ENCODE assay signal across 1 cellular context in genomic region chr16:46889245-46889941, GRCh38.
TF ChIP-seq lines count a peak whose summit lies in the region.

No MANE protein-coding gene starts in this region.

TF ChIP-seq in HepG2, 621 proteins besides CTCF, POLR2A, EP300 and RAD21 (continues in another document):
- TF ChIP-seq ZNF713 (CRISPR knock-in tag; IDR thresholded peaks at IDR 0.05), result no peak
- TF ChIP-seq DPF2 (CRISPR knock-in tag; IDR thresholded peaks at IDR 0.05; ENCODE audit: borderline replicate concordance, low read depth), result 0 out of 2 replicates have a peak, but pooled peaks have one; percentile 23
- no peak for TF ChIP-seq ZSCAN9 (CRISPR knock-in tag; IDR thresholded peaks at IDR 0.05; ENCODE audit: borderline replicate concordance)
- no peak for TF ChIP-seq ZNF724P (CRISPR knock-in tag; IDR thresholded peaks at IDR 0.05; ENCODE audit: borderline replicate concordance)
- TF ChIP-seq NKX3-1 (CRISPR knock-in tag; IDR thresholded peaks at IDR 0.05), result no peak
- 0 out of 2 replicates have a peak, but pooled peaks have one; percentile 21 for TF ChIP-seq ZNF761 (CRISPR knock-in tag; conservative IDR thresholded peaks at IDR 0.05)
- TF ChIP-seq ZNF101 (CRISPR knock-in tag; IDR thresholded peaks at IDR 0.05; ENCODE audit: borderline replicate concordance, low read depth), result 0 out of 2 replicates have a peak, but pooled peaks have one; percentile 30
- TF ChIP-seq ZBTB7A (CRISPR knock-in tag; IDR thresholded peaks at IDR 0.05), result no peak
- no peak for TF ChIP-seq HNF4A (CRISPR knock-in tag; IDR thresholded peaks at IDR 0.05)
- TF ChIP-seq ZNF383 (CRISPR knock-in tag; IDR thresholded peaks at IDR 0.05; ENCODE audit: borderline replicate concordance), result peak; percentile 70; the same call in 1 of the 2 replicates
- TF ChIP-seq, protein P1, sequence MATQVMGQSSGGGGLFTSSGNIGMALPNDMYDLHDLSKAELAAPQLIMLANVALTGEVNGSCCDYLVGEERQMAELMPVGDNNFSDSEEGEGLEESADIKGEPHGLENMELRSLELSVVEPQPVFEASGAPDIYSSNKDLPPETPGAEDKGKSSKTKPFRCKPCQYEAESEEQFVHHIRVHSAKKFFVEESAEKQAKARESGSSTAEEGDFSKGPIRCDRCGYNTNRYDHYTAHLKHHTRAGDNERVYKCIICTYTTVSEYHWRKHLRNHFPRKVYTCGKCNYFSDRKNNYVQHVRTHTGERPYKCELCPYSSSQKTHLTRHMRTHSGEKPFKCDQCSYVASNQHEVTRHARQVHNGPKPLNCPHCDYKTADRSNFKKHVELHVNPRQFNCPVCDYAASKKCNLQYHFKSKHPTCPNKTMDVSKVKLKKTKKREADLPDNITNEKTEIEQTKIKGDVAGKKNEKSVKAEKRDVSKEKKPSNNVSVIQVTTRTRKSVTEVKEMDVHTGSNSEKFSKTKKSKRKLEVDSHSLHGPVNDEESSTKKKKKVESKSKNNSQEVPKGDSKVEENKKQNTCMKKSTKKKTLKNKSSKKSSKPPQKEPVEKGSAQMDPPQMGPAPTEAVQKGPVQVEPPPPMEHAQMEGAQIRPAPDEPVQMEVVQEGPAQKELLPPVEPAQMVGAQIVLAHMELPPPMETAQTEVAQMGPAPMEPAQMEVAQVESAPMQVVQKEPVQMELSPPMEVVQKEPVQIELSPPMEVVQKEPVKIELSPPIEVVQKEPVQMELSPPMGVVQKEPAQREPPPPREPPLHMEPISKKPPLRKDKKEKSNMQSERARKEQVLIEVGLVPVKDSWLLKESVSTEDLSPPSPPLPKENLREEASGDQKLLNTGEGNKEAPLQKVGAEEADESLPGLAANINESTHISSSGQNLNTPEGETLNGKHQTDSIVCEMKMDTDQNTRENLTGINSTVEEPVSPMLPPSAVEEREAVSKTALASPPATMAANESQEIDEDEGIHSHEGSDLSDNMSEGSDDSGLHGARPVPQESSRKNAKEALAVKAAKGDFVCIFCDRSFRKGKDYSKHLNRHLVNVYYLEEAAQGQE (IDR thresholded peaks at IDR 0.05; ENCODE audit: borderline replicate concordance in 1 of 2, low read depth in 1 of 2, low read length in 2 of 2), result no peak
- TF ChIP-seq, protein P2, sequence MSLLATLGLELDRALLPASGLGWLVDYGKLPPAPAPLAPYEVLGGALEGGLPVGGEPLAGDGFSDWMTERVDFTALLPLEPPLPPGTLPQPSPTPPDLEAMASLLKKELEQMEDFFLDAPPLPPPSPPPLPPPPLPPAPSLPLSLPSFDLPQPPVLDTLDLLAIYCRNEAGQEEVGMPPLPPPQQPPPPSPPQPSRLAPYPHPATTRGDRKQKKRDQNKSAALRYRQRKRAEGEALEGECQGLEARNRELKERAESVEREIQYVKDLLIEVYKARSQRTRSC (CRISPR knock-in tag; IDR thresholded peaks at IDR 0.05; ENCODE audit: low read depth), result 0 out of 2 replicates have a peak, but pooled peaks have one; percentile 67
- TF ChIP-seq, protein P3, sequence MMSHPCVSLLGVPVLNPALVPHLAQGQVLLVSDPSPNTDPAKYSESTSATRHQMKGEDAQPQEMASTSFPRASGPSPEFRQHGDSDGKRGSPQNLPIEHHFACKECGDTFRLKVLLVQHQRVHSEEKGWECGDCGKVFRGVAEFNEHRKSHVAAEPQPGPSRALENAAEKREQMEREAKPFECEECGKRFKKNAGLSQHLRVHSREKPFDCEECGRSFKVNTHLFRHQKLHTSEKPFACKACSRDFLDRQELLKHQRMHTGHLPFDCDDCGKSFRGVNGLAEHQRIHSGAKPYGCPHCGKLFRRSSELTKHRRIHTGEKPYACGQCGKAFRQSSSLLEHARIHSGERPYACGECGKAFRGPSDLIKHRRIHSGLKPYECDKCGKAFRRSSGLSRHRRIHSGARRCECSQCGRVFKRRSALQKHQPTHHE (CRISPR knock-in tag; IDR thresholded peaks at IDR 0.05; ENCODE audit: borderline replicate concordance), result no peak
- TF ChIP-seq, protein P4, sequence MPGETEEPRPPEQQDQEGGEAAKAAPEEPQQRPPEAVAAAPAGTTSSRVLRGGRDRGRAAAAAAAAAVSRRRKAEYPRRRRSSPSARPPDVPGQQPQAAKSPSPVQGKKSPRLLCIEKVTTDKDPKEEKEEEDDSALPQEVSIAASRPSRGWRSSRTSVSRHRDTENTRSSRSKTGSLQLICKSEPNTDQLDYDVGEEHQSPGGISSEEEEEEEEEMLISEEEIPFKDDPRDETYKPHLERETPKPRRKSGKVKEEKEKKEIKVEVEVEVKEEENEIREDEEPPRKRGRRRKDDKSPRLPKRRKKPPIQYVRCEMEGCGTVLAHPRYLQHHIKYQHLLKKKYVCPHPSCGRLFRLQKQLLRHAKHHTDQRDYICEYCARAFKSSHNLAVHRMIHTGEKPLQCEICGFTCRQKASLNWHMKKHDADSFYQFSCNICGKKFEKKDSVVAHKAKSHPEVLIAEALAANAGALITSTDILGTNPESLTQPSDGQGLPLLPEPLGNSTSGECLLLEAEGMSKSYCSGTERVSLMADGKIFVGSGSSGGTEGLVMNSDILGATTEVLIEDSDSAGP (CRISPR knock-in tag; IDR thresholded peaks at IDR 0.05; ENCODE audit: borderline replicate concordance), result peak; percentile 80
- TF ChIP-seq ZNF672 (CRISPR knock-in tag; IDR thresholded peaks at IDR 0.05), result no peak
- peak; percentile 18; the same call in 1 of the 2 replicates for TF ChIP-seq PITX1 (CRISPR knock-in tag; IDR thresholded peaks at IDR 0.05)
- TF ChIP-seq ZNF34 (CRISPR knock-in tag; IDR thresholded peaks at IDR 0.05; ENCODE audit: borderline replicate concordance), result peak; percentile 77; the same call in 1 of the 2 replicates
- no peak for TF ChIP-seq ZNF816 (CRISPR knock-in tag; IDR thresholded peaks at IDR 0.05; ENCODE audit: borderline replicate concordance)
- TF ChIP-seq, protein P5, sequence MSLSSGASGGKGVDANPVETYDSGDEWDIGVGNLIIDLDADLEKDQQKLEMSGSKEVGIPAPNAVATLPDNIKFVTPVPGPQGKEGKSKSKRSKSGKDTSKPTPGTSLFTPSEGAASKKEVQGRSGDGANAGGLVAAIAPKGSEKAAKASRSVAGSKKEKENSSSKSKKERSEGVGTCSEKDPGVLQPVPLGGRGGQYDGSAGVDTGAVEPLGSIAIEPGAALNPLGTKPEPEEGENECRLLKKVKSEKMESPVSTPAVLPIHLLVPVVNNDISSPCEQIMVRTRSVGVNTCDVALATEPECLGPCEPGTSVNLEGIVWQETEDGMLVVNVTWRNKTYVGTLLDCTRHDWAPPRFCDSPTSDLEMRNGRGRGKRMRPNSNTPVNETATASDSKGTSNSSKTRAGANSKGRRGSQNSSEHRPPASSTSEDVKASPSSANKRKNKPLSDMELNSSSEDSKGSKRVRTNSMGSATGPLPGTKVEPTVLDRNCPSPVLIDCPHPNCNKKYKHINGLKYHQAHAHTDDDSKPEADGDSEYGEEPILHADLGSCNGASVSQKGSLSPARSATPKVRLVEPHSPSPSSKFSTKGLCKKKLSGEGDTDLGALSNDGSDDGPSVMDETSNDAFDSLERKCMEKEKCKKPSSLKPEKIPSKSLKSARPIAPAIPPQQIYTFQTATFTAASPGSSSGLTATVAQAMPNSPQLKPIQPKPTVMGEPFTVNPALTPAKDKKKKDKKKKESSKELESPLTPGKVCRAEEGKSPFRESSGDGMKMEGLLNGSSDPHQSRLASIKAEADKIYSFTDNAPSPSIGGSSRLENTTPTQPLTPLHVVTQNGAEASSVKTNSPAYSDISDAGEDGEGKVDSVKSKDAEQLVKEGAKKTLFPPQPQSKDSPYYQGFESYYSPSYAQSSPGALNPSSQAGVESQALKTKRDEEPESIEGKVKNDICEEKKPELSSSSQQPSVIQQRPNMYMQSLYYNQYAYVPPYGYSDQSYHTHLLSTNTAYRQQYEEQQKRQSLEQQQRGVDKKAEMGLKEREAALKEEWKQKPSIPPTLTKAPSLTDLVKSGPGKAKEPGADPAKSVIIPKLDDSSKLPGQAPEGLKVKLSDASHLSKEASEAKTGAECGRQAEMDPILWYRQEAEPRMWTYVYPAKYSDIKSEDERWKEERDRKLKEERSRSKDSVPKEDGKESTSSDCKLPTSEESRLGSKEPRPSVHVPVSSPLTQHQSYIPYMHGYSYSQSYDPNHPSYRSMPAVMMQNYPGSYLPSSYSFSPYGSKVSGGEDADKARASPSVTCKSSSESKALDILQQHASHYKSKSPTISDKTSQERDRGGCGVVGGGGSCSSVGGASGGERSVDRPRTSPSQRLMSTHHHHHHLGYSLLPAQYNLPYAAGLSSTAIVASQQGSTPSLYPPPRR (CRISPR knock-in tag; IDR thresholded peaks at IDR 0.05; ENCODE audit: borderline replicate concordance), result 0 out of 2 replicates have a peak, but pooled peaks have one; percentile 15
- TF ChIP-seq, protein P6, sequence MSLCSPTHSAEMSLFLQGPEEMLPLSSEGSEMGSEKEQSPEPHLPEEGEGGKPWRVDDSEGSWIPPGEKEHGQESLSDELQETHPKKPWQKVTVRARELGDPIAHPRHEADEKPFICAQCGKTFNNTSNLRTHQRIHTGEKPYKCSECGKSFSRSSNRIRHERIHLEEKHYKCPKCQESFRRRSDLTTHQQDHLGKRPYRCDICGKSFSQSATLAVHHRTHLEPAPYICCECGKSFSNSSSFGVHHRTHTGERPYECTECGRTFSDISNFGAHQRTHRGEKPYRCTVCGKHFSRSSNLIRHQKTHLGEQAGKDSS (CRISPR knock-in tag; IDR thresholded peaks at IDR 0.05; ENCODE audit: borderline replicate concordance, low read depth), result 0 out of 2 replicates have a peak, but pooled peaks have one; percentile 31
- TF ChIP-seq, protein P7, sequence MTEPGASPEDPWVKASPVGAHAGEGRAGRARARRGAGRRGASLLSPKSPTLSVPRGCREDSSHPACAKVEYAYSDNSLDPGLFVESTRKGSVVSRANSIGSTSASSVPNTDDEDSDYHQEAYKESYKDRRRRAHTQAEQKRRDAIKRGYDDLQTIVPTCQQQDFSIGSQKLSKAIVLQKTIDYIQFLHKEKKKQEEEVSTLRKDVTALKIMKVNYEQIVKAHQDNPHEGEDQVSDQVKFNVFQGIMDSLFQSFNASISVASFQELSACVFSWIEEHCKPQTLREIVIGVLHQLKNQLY (CRISPR knock-in tag; IDR thresholded peaks at IDR 0.05), result no peak
- TF ChIP-seq LCORL (IDR thresholded peaks at IDR 0.05), result no peak
- no peak for TF ChIP-seq LCORL (CRISPR knock-in tag; IDR thresholded peaks at IDR 0.05)
- TF ChIP-seq ZNF556 (CRISPR knock-in tag; IDR thresholded peaks at IDR 0.05; ENCODE audit: borderline replicate concordance), result 0 out of 2 replicates have a peak, but pooled peaks have one; percentile 40
- 0 out of 2 replicates have a peak, but pooled peaks have one; percentile 3 for TF ChIP-seq ZNF572 (CRISPR knock-in tag; IDR thresholded peaks at IDR 0.05)
- no peak for TF ChIP-seq ZNF883 (CRISPR knock-in tag; IDR thresholded peaks at IDR 0.05; ENCODE audit: not compliant biosample characterization)
- no peak for TF ChIP-seq ZNF333 (CRISPR knock-in tag; IDR thresholded peaks at IDR 0.05; ENCODE audit: borderline replicate concordance)
- TF ChIP-seq PRDM15 (CRISPR knock-in tag; IDR thresholded peaks at IDR 0.05), result no peak
- peak; percentile 10; the same call in 1 of the 2 replicates for TF ChIP-seq HOXA3 (CRISPR knock-in tag; IDR thresholded peaks at IDR 0.05)
- no peak for TF ChIP-seq ZSCAN25 (CRISPR knock-in tag; IDR thresholded peaks at IDR 0.05)
- TF ChIP-seq STAT6 (CRISPR knock-in tag; IDR thresholded peaks at IDR 0.05; ENCODE audit: borderline replicate concordance), result no peak
- no peak for TF ChIP-seq ZNF253 (CRISPR knock-in tag; IDR thresholded peaks at IDR 0.05; ENCODE audit: borderline replicate concordance)
- no peak for TF ChIP-seq ARHGAP35 (CRISPR knock-in tag; IDR thresholded peaks at IDR 0.05; ENCODE audit: borderline replicate concordance)
